1 cellular context compared by ENCODE assay signal in genomic region chr16:2267913-2268666, GRCh38.
A peak's percentile ranks its signal among the peaks of the same experiment; 100 is the strongest.
TF ChIP-seq lines count a peak whose summit lies in the region.

TSS of gene RNPS1 (minus strand) at chr16:2268126. CDS start at chr16:2264643, 3,483 bp downstream.

TF ChIP-seq in K562, 482 proteins besides CTCF, POLR2A, EP300 and RAD21 (continued from another document and continues in another):
- 0 out of 4 replicates have a peak, but pooled peaks of 1 of the 2 experiments have one; percentile 15 for TF ChIP-seq ETV6 (IDR thresholded peaks at IDR 0.05; ENCODE audit: borderline replicate concordance in 1 of 2, low read depth in 2 of 2, low read length in 1 of 2)
- no peak for TF ChIP-seq ETV6 (CRISPR knock-in tag; IDR thresholded peaks at IDR 0.05; ENCODE audit: borderline replicate concordance)
- peak; percentile 55; the same call in 1 of the 2 replicates for TF ChIP-seq MXI1 (IDR thresholded peaks at IDR 0.05; ENCODE audit: low read depth, low read length)
- no peak for TF ChIP-seq RBM25 (IDR thresholded peaks at IDR 0.05; ENCODE audit: low read depth, low read length, severe bottlenecking)
- no peak for TF ChIP-seq ARNT (IDR thresholded peaks at IDR 0.05)
- TF ChIP-seq CHCHD3 (CRISPR knock-in tag; IDR thresholded peaks at IDR 0.05) = peak; percentile 48; the same call in 1 of the 2 replicates
- TF ChIP-seq ZFP36 (IDR thresholded peaks at IDR 0.05; ENCODE audit: low read depth, low read length, partially characterized antibody) = no peak
- no peak for TF ChIP-seq THAP12 (CRISPR knock-in tag; IDR thresholded peaks at IDR 0.05)
- 0 out of 2 replicates have a peak, but pooled peaks have one; percentile 46 for TF ChIP-seq ZNF609 (CRISPR knock-in tag; IDR thresholded peaks at IDR 0.05; ENCODE audit: borderline replicate concordance)
- TF ChIP-seq ZBTB8A (IDR thresholded peaks at IDR 0.05; ENCODE audit: partially characterized antibody) = no peak
- TF ChIP-seq PHF20 (IDR thresholded peaks at IDR 0.05; ENCODE audit: partially characterized antibody) = peak; percentile 99
- TF ChIP-seq ZNF23 (CRISPR knock-in tag; IDR thresholded peaks at IDR 0.05) = no peak
- peak; percentile 96 for TF ChIP-seq MAX (CRISPR knock-in tag; IDR thresholded peaks at IDR 0.05)
- peak; percentile 78 for TF ChIP-seq ZNF584 (CRISPR knock-in tag; IDR thresholded peaks at IDR 0.05; ENCODE audit: low read depth)
- 0 out of 2 replicates have a peak, but pooled peaks have one; percentile 41 for TF ChIP-seq ZNF175 (CRISPR knock-in tag; IDR thresholded peaks at IDR 0.05; ENCODE audit: low read depth)
- TF ChIP-seq ARID4B (CRISPR knock-in tag; IDR thresholded peaks at IDR 0.05) = peak; percentile 85; the same call in 1 of the 2 replicates
- peak; percentile 96 for TF ChIP-seq NR2C1 (IDR thresholded peaks at IDR 0.05)
- TF ChIP-seq NR2C1 (tag; IDR thresholded peaks at IDR 0.05) = peak; percentile 96
- peak in 1 of 2 experiments; percentile 95; a peak in 2 of 4 replicates for TF ChIP-seq HDAC1 (IDR thresholded peaks at IDR 0.05)
- peak; percentile 99 for TF ChIP-seq RBFOX2 (IDR thresholded peaks at IDR 0.05; ENCODE audit: low read depth, low read length)
- TF ChIP-seq RBM14 (IDR thresholded peaks at IDR 0.05; ENCODE audit: borderline replicate concordance, insufficient read depth, low read depth, low read length) = 0 out of 2 replicates have a peak, but pooled peaks have one; percentile 83
- TF ChIP-seq MYBL2 (IDR thresholded peaks at IDR 0.05; ENCODE audit: low read depth) = no peak
- TF ChIP-seq MYBL2 (CRISPR knock-in tag; IDR thresholded peaks at IDR 0.05; ENCODE audit: borderline replicate concordance) = 0 out of 2 replicates have a peak, but pooled peaks have one; percentile 13
- TF ChIP-seq TSC22D4 (tag; IDR thresholded peaks at IDR 0.05) = no peak
- peak; percentile 94 for TF ChIP-seq E2F4 (CRISPR knock-in tag; IDR thresholded peaks at IDR 0.05; ENCODE audit: low read depth)
- no peak for TF ChIP-seq TAL1 (IDR thresholded peaks at IDR 0.05)
- TF ChIP-seq GTF3C2 (IDR thresholded peaks at IDR 0.05; ENCODE audit: borderline replicate concordance, extremely low read depth, insufficient read length) = no peak
- no peak for TF ChIP-seq PURB (CRISPR knock-in tag; IDR thresholded peaks at IDR 0.05; ENCODE audit: low read depth)
- TF ChIP-seq NFATC3 (IDR thresholded peaks at IDR 0.05) = 0 out of 2 replicates have a peak, but pooled peaks have one; percentile 62
- TF ChIP-seq ETV1 (tag; conservative IDR thresholded peaks at IDR 0.05; ENCODE audit: low read depth) = peak; percentile 69; the same call in 1 of the 2 replicates
- peak; percentile 75 for TF ChIP-seq GTF2F1 (IDR thresholded peaks at IDR 0.05; ENCODE audit: low read depth, low read length)
- no peak for TF ChIP-seq NFXL1 (CRISPR knock-in tag; IDR thresholded peaks at IDR 0.05)
- TF ChIP-seq ZNF408 (CRISPR knock-in tag; IDR thresholded peaks at IDR 0.05; ENCODE audit: low read depth) = no peak
- no peak for TF ChIP-seq MAFF (IDR thresholded peaks at IDR 0.05; ENCODE audit: low read length)
- TF ChIP-seq KAT8 (IDR thresholded peaks at IDR 0.05; ENCODE audit: low read depth) = peak; percentile 68; the same call in 1 of the 2 replicates
- peak in 1 of 2 experiments; percentile 3; a peak in 1 of 4 replicates for TF ChIP-seq RCOR1 (IDR thresholded peaks at IDR 0.05; ENCODE audit: borderline replicate concordance in 1 of 2, low read depth in 2 of 2, low read length in 2 of 2)
- TF ChIP-seq ESRRA (IDR thresholded peaks at IDR 0.05; ENCODE audit: borderline replicate concordance, low read depth) = peak; percentile 78
- no peak for TF ChIP-seq PHF21A (IDR thresholded peaks at IDR 0.05; ENCODE audit: borderline replicate concordance, low read depth)
- TF ChIP-seq ETS1 (conservative IDR thresholded peaks at IDR 0.05; ENCODE audit: control insufficient read depth, low read depth, low read length) = 0 out of 2 replicates have a peak, but pooled peaks have one; percentile 58
- no peak for TF ChIP-seq HDAC3 (IDR thresholded peaks at IDR 0.05; ENCODE audit: borderline replicate concordance, partially characterized antibody)
- TF ChIP-seq ELF2 (CRISPR knock-in tag; IDR thresholded peaks at IDR 0.05) = peak; percentile 96
- TF ChIP-seq ZBED1 (IDR thresholded peaks at IDR 0.05) = peak; percentile 69
- TF ChIP-seq KLF1 (tag; IDR thresholded peaks at IDR 0.05) = peak; percentile 81
- TF ChIP-seq SRF (CRISPR knock-in tag; IDR thresholded peaks at IDR 0.05) = no peak
- TF ChIP-seq ESRRB (CRISPR knock-in tag; IDR thresholded peaks at IDR 0.05; ENCODE audit: borderline replicate concordance) = no peak
- TF ChIP-seq ZNF76 (CRISPR knock-in tag; IDR thresholded peaks at IDR 0.05; ENCODE audit: borderline replicate concordance) = no peak; the same call in 1 of the 2 replicates
- TF ChIP-seq FOXA3 (CRISPR knock-in tag; conservative IDR thresholded peaks at IDR 0.05 in 1 of 2, IDR thresholded peaks at IDR 0.05 in 1 of 2) = 0 out of 4 replicates have a peak, but pooled peaks of 1 of the 2 experiments have one; percentile 38
